ENCODE assay signal across 21 cellular contexts in genomic region chr9:117029341-117029740, GRCh38.
DNase-seq lines count a peak whose midpoint lies in the region; ATAC-seq, FAIRE-seq and TF ChIP-seq lines count a peak whose summit lies in the region.
"Had no signal": no experiment of that assay in that cellular context is flagged by ENCODE, and none has a peak within 500 bp of the region (broad histone marks: within the 10 kb centered on the region; RNA-seq: fewer than 3 reads in every experiment).

No MANE protein-coding gene starts in this region.

- H3K27me3 Mint-ChIP-seq in osteocyte (ENCODE audit: unreplicated experiment) = no peaks in the 10 kb centered on the region
- H3K27me3 Mint-ChIP-seq: CD4-positive, CD25-positive, alpha-beta regulatory T cell had no signal

- no peak for TF ChIP-seq RAD21 in A549 (conservative IDR thresholded peaks at IDR 0.05 in 1 of 2, IDR thresholded peaks at IDR 0.05 in 1 of 2)

- H3K4me3 Mint-ChIP-seq in osteocyte (ENCODE audit: unreplicated experiment) = no peak overlapping the region
- H3K4me3 Mint-ChIP-seq: B cell; CD4-positive, CD25-positive, alpha-beta regulatory T cell; CD8-positive, alpha-beta T cell had no signal

- no peak overlapping the region for H3K27ac Mint-ChIP-seq in osteocyte (ENCODE audit: unreplicated experiment)
- H3K27ac Mint-ChIP-seq: B cell; CD4-positive, CD25-positive, alpha-beta regulatory T cell; CD8-positive, alpha-beta T cell had no signal

- H3K4me2 ChIP-seq in A549 = no peak overlapping the region
- H3K4me2 ChIP-seq: BLaER1 had no signal

- H3K4me3 ChIP-seq in A549 (no peak overlapping the region), esophagus muscularis mucosa (no peak overlapping the region)
- H3K4me3 ChIP-seq: BLaER1, GM12878, GM23248 had no signal

- CTCF ChIA-PET in A549 (lab: Yijun Ruan, JAX) = interaction anchor here (1.2 kb wide), 1 partner anchor 12 kb away, joined by 3 read pairs; no protein-coding TSS in a partner anchor

- H3K4me1 ChIP-seq in A549 (no peaks in the 10 kb centered on the region), esophagus muscularis mucosa (peaks cover 0 to 4% (median 2%) of the 10 kb centered on the region in 4 donors)
- H3K4me1 ChIP-seq: BLaER1 had no signal

- TF ChIP-seq POLR2A in A549 (IDR thresholded peaks at IDR 0.05; ENCODE audit: low read length) (no peak), esophagus muscularis mucosa (IDR thresholded peaks at IDR 0.05; ENCODE audit: low read depth) (no peak)

- intact Hi-C loops in esophagus muscularis mucosa (cut with DNase I) = no loop called here

- POLR2A ChIA-PET in A549 (lab: Yijun Ruan, JAX) = no interaction called here

- DNase-seq in A549 (ENCODE audit: low read depth in 1 of 2, low spot score in 1 of 2) (no peak), HT1080 (ENCODE audit: low read depth) (peak; percentile 27), myocyte (ENCODE audit: low read depth) (peak; percentile 78), GM20000 (ENCODE audit: low spot score) (no peak), esophagus muscularis mucosa (ENCODE audit: extremely low spot score) (no peak), osteocyte (ENCODE audit: extremely low spot score, unreplicated experiment) (no peak)
- DNase-seq: CD4-positive, CD25-positive, alpha-beta regulatory T cell; CD8-positive, alpha-beta T cell; DMS 273 treated with DMSO at 0.1 percent for 48 hours; DMS79; EL; GDM1; GM23248; H7; HCEC 1CT had no signal

- H3K9me3 Mint-ChIP-seq in osteocyte (ENCODE audit: unreplicated experiment) = no peaks in the 10 kb centered on the region
- H3K9me3 Mint-ChIP-seq: CD8-positive, alpha-beta T cell had no signal

- H3K36me3 ChIP-seq in esophagus muscularis mucosa = no peaks in the 10 kb centered on the region
- H3K36me3 ChIP-seq: BLaER1 had no signal

- H3K9me3 ChIP-seq in A549 = no peaks in the 10 kb centered on the region
- no peaks in the 10 kb centered on the region for H3K9me3 ChIP-seq in esophagus muscularis mucosa
- H3K9me3 ChIP-seq: BLaER1 had no signal

- H3K4me1 Mint-ChIP-seq in osteocyte (ENCODE audit: unreplicated experiment) = no peaks in the 10 kb centered on the region
- H3K4me1 Mint-ChIP-seq: B cell; CD4-positive, CD25-positive, alpha-beta regulatory T cell had no signal

- no peak for TF ChIP-seq CTCF in A549 (IDR thresholded peaks at IDR 0.05)
- TF ChIP-seq CTCF in GM20000 (IDR thresholded peaks at IDR 0.05; ENCODE audit: extremely low read depth, missing control alignments) = no peak
- no peak for TF ChIP-seq CTCF in esophagus muscularis mucosa (IDR thresholded peaks at IDR 0.05)
- no peak for TF ChIP-seq CTCF in osteocyte (IDR thresholded peaks at IDR 0.05)

- no peak for TF ChIP-seq EP300 in A549 (IDR thresholded peaks at IDR 0.05)
- no peak for TF ChIP-seq EP300 in esophagus muscularis mucosa (IDR thresholded peaks at IDR 0.05)

- no peaks in the 10 kb centered on the region for H3K36me3 Mint-ChIP-seq in osteocyte (ENCODE audit: unreplicated experiment)
- H3K36me3 Mint-ChIP-seq: CD4-positive, CD25-positive, alpha-beta regulatory T cell; CD8-positive, alpha-beta T cell had no signal

- no peak for FAIRE-seq in A549 (lab: Jason Lieb, UNC)
- FAIRE-seq: GM12878, GM19239, H1 had no signal

- ATAC-seq in A549 = no peak
- ATAC-seq: CD8-positive, alpha-beta T cell; GM12878 had no signal

- 7% methylated on average over 3 of the region's 3 CpGs for WGBS in A549 (ENCODE audit: missing lambda C conversion rate)
- 73% methylated on average over 3 of the region's 3 CpGs for WGBS in esophagus muscularis mucosa

- H3K27ac ChIP-seq in A549 = no peak overlapping the region
- H3K27ac ChIP-seq in esophagus muscularis mucosa (replicated peaks in 1 of 4) = no peak overlapping the region
- H3K27ac ChIP-seq: BLaER1, C4-2B, GM23248 had no signal

- no peaks in the 10 kb centered on the region for H3K27me3 ChIP-seq in esophagus muscularis mucosa
- H3K27me3 ChIP-seq: BLaER1 had no signal

TF ChIP-seq in A549, 52 proteins besides CTCF, POLR2A, EP300 and RAD21:
- TF ChIP-seq HES2 (IDR thresholded peaks at IDR 0.05) = no peak
- TF ChIP-seq MAFK (IDR thresholded peaks at IDR 0.05; ENCODE audit: partially characterized antibody) = peak; percentile 34

Comparison
In these comparisons a context has a peak if more than half of its experiments do, and no peak if none do; other contexts are left out.
1. DNase-seq: peak in HT1080 (single experiment) and myocyte (single experiment); none in A549 (0 of 2), GM20000 (single experiment), esophagus muscularis mucosa (single experiment) and osteocyte (single experiment).